In the genomic region with DNA sequence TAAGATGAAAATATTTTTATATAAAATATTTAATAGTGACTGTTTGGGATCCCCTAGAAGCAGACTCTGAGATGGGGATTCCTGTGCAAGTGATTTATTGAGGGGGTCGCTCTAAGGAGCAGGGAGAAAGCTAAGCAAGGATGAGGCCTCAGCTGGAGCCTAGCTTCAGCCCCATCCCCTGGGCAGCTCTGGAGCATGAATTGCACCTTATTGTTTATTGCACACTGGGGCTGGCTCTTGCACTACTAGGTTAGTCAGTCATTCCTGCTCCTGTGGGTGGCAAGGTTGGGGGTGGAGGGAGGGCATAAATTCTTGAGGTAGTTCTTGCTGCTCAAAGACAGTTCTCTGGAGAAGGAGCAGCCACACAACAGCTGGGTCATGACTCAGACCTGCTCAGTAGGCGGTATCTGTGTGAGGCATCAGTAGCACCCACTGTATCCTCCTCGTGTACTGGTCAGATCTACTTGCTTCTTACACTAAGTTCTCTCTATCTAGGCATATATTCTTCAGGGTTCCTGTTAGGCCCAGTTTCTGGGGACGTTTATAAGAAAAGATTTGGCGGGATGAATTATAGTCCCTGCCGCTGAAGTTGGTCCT, we compare ENCODE assay signal across 8 cellular contexts. TPM values are rescaled to one million over a fixed set of nuclear protein-coding genes. Genes with fewer than 3 reads are reported as not detected.
DNase-seq lines count a peak whose midpoint lies in the region; ATAC-seq and TF ChIP-seq lines count a peak whose summit lies in the region.

No MANE protein-coding gene starts in this region.

- no peak overlapping the region for H2BK15ac ChIP-seq in IMR-90 (ENCODE audit: low read depth, low read length)

- no peak overlapping the region for H2AFZ ChIP-seq in IMR-90 (replicated peaks; ENCODE audit: low read length, poor library complexity)

- DNase-seq in IMR-90 (peak; percentile 98), iPS-NIHi7 (ENCODE audit: extremely low spot score) (peak; percentile 23), progenitor cell of endocrine pancreas (ENCODE audit: low spot score, unreplicated experiment) (no peak)
- DNase-seq in activated CD8-positive, alpha-beta memory T cell treated with anti-CD3 and anti-CD28 coated beads, Interleukin-2, amount 50 U/mL, for 24 hours (ENCODE audit: extremely low read depth): peak; percentile 61
- DNase-seq in stimulated activated naive CD8-positive, alpha-beta T cell treated with anti-CD3 and anti-CD28 coated beads, Interleukin-15, amount 100 ng/mL, for 72 hours: peak; percentile 59 to 79

- no peaks in the 10 kb centered on the region for H3K9me3 Mint-ChIP-seq in stimulated activated naive CD8-positive, alpha-beta T cell treated with anti-CD3 and anti-CD28 coated beads, Interleukin-15, amount 100 ng/mL, for 72 hours
- H3K9me3 Mint-ChIP-seq in progenitor cell of endocrine pancreas (ENCODE audit: low read depth): peaks cover 4% of the 10 kb centered on the region

- WGBS in IMR-90 (ENCODE audit: extremely low coverage in 2 of 2, insufficient read length in 1 of 2), 2 experiments: no CpG with 5 or more reads among the region's 6 CpGs

- H4K8ac ChIP-seq in IMR-90 (ENCODE audit: low read depth in 2 of 2, low read length in 2 of 2): no peak overlapping the region

- H3K9ac ChIP-seq in IMR-90 (ENCODE audit: low read depth, low read length): no peak overlapping the region

- no peaks in the 10 kb centered on the region for H3K36me3 Mint-ChIP-seq in progenitor cell of endocrine pancreas (ENCODE audit: insufficient read depth)

- H3K4me1 Mint-ChIP-seq in stimulated activated naive CD8-positive, alpha-beta T cell treated with anti-CD3 and anti-CD28 coated beads, Interleukin-15, amount 100 ng/mL, for 72 hours: peaks cover 68% of the 10 kb centered on the region
- peaks cover 12% of the 10 kb centered on the region for H3K4me1 Mint-ChIP-seq in progenitor cell of endocrine pancreas (ENCODE audit: low read depth)

- CTCF ChIA-PET in IMR-90 (lab: Yijun Ruan, JAX): no interaction called here

- H2AK5ac ChIP-seq in IMR-90 (ENCODE audit: low read depth, low read length): no peak overlapping the region

- H4K5ac ChIP-seq in IMR-90 (ENCODE audit: low read depth, low read length): no peak overlapping the region

- peaks cover 6% of the 10 kb centered on the region for H3K4me1 ChIP-seq in IMR-90 (ENCODE audit: control insufficient read depth, insufficient read depth, low read length)

- no peaks in the 10 kb centered on the region for H3K27me3 ChIP-seq in IMR-90 (ENCODE audit: control insufficient read depth, insufficient read depth, low read length)

- dilution Hi-C loops in IMR-90 (cut with HindIII; ENCODE audit: low sequenced_read_pairs, unreplicated experiment): no loop called here

- H3K4me3 Mint-ChIP-seq in stimulated activated naive CD8-positive, alpha-beta T cell treated with anti-CD3 and anti-CD28 coated beads, Interleukin-15, amount 100 ng/mL, for 72 hours: peak overlapping the region in 1 of 2 donors; percentile 1
- H3K4me3 Mint-ChIP-seq in progenitor cell of endocrine pancreas (ENCODE audit: low read depth): no peak overlapping the region

- peak overlapping the region; percentile 44; the same call in 1 of the 2 replicates for H2BK120ac ChIP-seq in IMR-90 (ENCODE audit: low read depth, low read length)

- no peaks in the 10 kb centered on the region for H3K9me3 ChIP-seq in IMR-90 (ENCODE audit: control insufficient read depth, insufficient read depth, low read length)

- H3K4me2 ChIP-seq in IMR-90 (ENCODE audit: low read depth, low read length): no peak overlapping the region

- H3K18ac ChIP-seq in IMR-90 (ENCODE audit: low read depth, low read length): peak overlapping the region; percentile 8; the same call in 1 of the 2 replicates

- H4K20me1 ChIP-seq in IMR-90 (ENCODE audit: insufficient read depth, low read length): no peaks in the 10 kb centered on the region

- H3K4ac ChIP-seq in IMR-90 (ENCODE audit: low read depth, low read length): no peak overlapping the region

- H4K91ac ChIP-seq in IMR-90 (ENCODE audit: insufficient read depth, low read depth, low read length): no peak overlapping the region

- no peaks in the 10 kb centered on the region for H3K27me3 Mint-ChIP-seq in stimulated activated naive CD8-positive, alpha-beta T cell treated with anti-CD3 and anti-CD28 coated beads, Interleukin-15, amount 100 ng/mL, for 72 hours
- no peaks in the 10 kb centered on the region for H3K27me3 Mint-ChIP-seq in progenitor cell of endocrine pancreas

- peak overlapping the region; percentile 5 to 63 for H3K27ac Mint-ChIP-seq in stimulated activated naive CD8-positive, alpha-beta T cell treated with anti-CD3 and anti-CD28 coated beads, Interleukin-15, amount 100 ng/mL, for 72 hours
- H3K27ac Mint-ChIP-seq in progenitor cell of endocrine pancreas: no peak overlapping the region

- no peak for TF ChIP-seq POLR2A in IMR-90 (IDR thresholded peaks at IDR 0.05; ENCODE audit: low read depth, low read length)

- intact Hi-C loops in IMR-90 (cut with micrococcal nuclease): no loop called here

- in situ Hi-C loops in IMR-90 (cut with MboI; ENCODE audit: low sequenced_read_pairs): no loop called here

- BruUV-seq in IMR-90 (replicated peaks; lab: Mats Ljungman, UMichigan): no TSS peak

- H3K4me3 ChIP-seq in IMR-90 (ENCODE audit: insufficient read depth, low read depth, low read length): no peak overlapping the region

- TF ChIP-seq CTCF in IMR-90 (conservative IDR thresholded peaks at IDR 0.05; ENCODE audit: low read depth, low read length): no peak
- no peak for TF ChIP-seq CTCF in progenitor cell of endocrine pancreas (IDR thresholded peaks at IDR 0.05; ENCODE audit: unreplicated experiment)

- H3K14ac ChIP-seq in IMR-90 (replicated peaks; ENCODE audit: low read depth, low read length): no peak overlapping the region; the same call in 1 of the 2 replicates

- ATAC-seq in GM18868 (IDR thresholded peaks at IDR 0.05; ENCODE audit: unreplicated experiment) (peak; percentile 88), IMR-90 (ENCODE audit: low read depth) (peak; percentile 98), HG03571 (IDR thresholded peaks at IDR 0.05; ENCODE audit: unreplicated experiment) (no peak), HG03095 (IDR thresholded peaks at IDR 0.05; ENCODE audit: unreplicated experiment) (no peak)
- peak; percentile 100 for ATAC-seq in stimulated activated naive CD8-positive, alpha-beta T cell treated with anti-CD3 and anti-CD28 coated beads, Interleukin-15, amount 100 ng/mL, for 72 hours

- no peak overlapping the region for H3K27ac ChIP-seq in IMR-90 (ENCODE audit: insufficient read depth, low read length)

- H3K23ac ChIP-seq in IMR-90 (ENCODE audit: low read depth, low read length): no peak overlapping the region

- no peak overlapping the region for H2BK20ac ChIP-seq in IMR-90 (ENCODE audit: low read depth, low read length)

- H3K9me1 ChIP-seq in IMR-90 (ENCODE audit: insufficient read depth, low read length): peaks cover 7% of the 10 kb centered on the region

- POLR2A ChIA-PET in IMR-90 (lab: Charles Lee; ENCODE audit: unreplicated experiment): interaction anchor here (0.6 kb wide), 1 partner anchor 71 kb away, joined by 3 read pairs; no protein-coding TSS in a partner anchor

- no peak overlapping the region for H3K56ac ChIP-seq in IMR-90 (ENCODE audit: extremely low read depth, insufficient read depth, low read length)

- H2BK5ac ChIP-seq in IMR-90 (ENCODE audit: low read depth, low read length, poor library complexity, severe bottlenecking): peak overlapping the region; percentile 62

- H3K79me1 ChIP-seq in IMR-90 (ENCODE audit: low read depth in 1 of 2, low read length in 2 of 2): no peaks in the 10 kb centered on the region

- no peaks in the 10 kb centered on the region for H3K36me3 ChIP-seq in IMR-90 (ENCODE audit: control insufficient read depth, insufficient read depth, low read length)

- peak; percentile 18; the same call in 1 of the 2 replicates for TF ChIP-seq RAD21 in IMR-90 (IDR thresholded peaks at IDR 0.05; ENCODE audit: low read length)

- H2AK9ac ChIP-seq in IMR-90 (replicated peaks; ENCODE audit: low read depth, low read length, poor library complexity): peak overlapping the region; percentile 39

TF ChIP-seq in IMR-90, 13 proteins besides CTCF, POLR2A, EP300 and RAD21:
- peak; percentile 56; the same call in 1 of the 2 replicates for TF ChIP-seq CEBPB (IDR thresholded peaks at IDR 0.05; ENCODE audit: low read depth, low read length)
- peak; percentile 63 for TF ChIP-seq FOS (IDR thresholded peaks at IDR 0.05; ENCODE audit: low read depth, low read length)
- TF ChIP-seq MAFK (IDR thresholded peaks at IDR 0.05; ENCODE audit: low read depth, low read length): 0 out of 2 replicates have a peak, but pooled peaks have one; percentile 22
- TF ChIP-seq RFX5 (IDR thresholded peaks at IDR 0.05; ENCODE audit: low read depth, low read length): no peak
- no peak for TF ChIP-seq BHLHE40 (IDR thresholded peaks at IDR 0.05; ENCODE audit: low read depth, low read length)
- no peak for TF ChIP-seq SMC3 (IDR thresholded peaks at IDR 0.05; ENCODE audit: low read depth, low read length)

RNA-seq across cellular contexts. Expression of a gene that starts 27.2 kb away (rescaled TPM):
- total RNA-seq in IMR-90 (2012; rRNA removed) (1.1 and 1.3 TPM in 2 replicates), progenitor cell of endocrine pancreas (0.36 and 0.72 TPM in 2 replicates)
- 0.63 and 0.79 TPM in 2 replicates for polyA plus RNA-seq in IMR-90 (2012; rRNA removed)
- polyA plus RNA-seq in IMR-90 (2012; cell fraction: cytosol; rRNA removed): 0.62 and 0.92 TPM in 2 replicates
- polyA plus RNA-seq in IMR-90 (2012; cell fraction: nucleus; rRNA removed; ENCODE audit: low replicate concordance): 0.30 and 0.40 TPM in 2 replicates

Comparison
In these comparisons a context has a peak if more than half of its experiments do, and no peak if none do; other contexts are left out.
1. ATAC-seq: peak in GM18868 (single experiment), IMR-90 (single experiment) and stimulated activated naive CD8-positive, alpha-beta T cell treated with anti-CD3 and anti-CD28 coated beads, Interleukin-15, amount 100 ng/mL, for 72 hours (single experiment); none in HG03571 (single experiment) and HG03095 (single experiment).